Comparison of ENCODE assay signal across 13 cellular contexts in the genomic region with DNA sequence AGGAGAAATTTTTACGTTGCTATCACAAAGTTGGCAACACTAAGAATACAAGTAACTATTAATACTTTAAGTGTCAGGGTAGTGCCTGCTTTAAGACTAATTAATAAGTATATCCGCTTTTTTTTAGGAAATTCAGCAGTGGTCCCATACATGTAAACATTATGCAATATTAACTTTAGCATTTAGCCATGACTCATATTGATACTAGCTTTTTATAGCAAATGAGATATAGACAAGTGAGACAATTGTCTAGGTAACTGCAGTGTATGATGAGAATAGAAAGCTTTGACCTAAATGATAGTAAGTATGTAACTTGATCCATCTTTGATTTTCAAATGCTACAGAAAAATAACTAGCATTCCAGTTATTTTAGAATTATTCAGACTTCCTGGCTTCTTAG. TPM values are rescaled to one million over a fixed set of nuclear protein-coding genes. Genes with fewer than 3 reads are reported as not detected.
DNase-seq lines count a peak whose midpoint lies in the region; ATAC-seq and TF ChIP-seq lines count a peak whose summit lies in the region.
"Had no signal": no experiment of that assay in that cellular context is flagged by ENCODE, and none has a peak within 500 bp of the region (broad histone marks: within the 10 kb centered on the region; RNA-seq: fewer than 3 reads in every experiment).

No MANE protein-coding gene starts in this region.

- ATAC-seq in GM18867 (IDR thresholded peaks at IDR 0.05; ENCODE audit: unreplicated experiment) (peak; percentile 67), GM21737 (IDR thresholded peaks at IDR 0.05; ENCODE audit: unreplicated experiment) (peak; percentile 45), HG03442 (IDR thresholded peaks at IDR 0.05; ENCODE audit: unreplicated experiment) (peak; percentile 70)
- ATAC-seq: foreskin keratinocyte had no signal

- H3K4me3 ChIP-seq in fibroblast of the aortic adventitia (ENCODE audit: low read depth, low read length): no peak overlapping the region
- H3K4me3 ChIP-seq: right atrium auricular region had no signal

- TF ChIP-seq CTCF in fibroblast of the aortic adventitia (IDR thresholded peaks at IDR 0.05; ENCODE audit: insufficient read depth, low read length): no peak

- DNase-seq in fibroblast of the aortic adventitia (ENCODE audit: low read depth) (peak; percentile 22), NCI-H748 treated with DMSO at 0.1 percent for 48 hours (lab: John Stamatoyannopoulos, UW) (no peak), GF-D8 (lab: John Stamatoyannopoulos, UW) (no peak), DMS153 (lab: John Stamatoyannopoulos, UW) (no peak)
- DNase-seq: activated naive CD8-positive, alpha-beta T cell treated with anti-CD3 and anti-CD28 coated beads, Interleukin-2, amount 10 ng/mL, durations not matched to agents 7 days and 5 days; Calu3; foreskin keratinocyte; KBM-7; NCI-H2171 treated with DMSO at 0.1 percent for 48 hours had no signal

RNA-seq across cellular contexts. Expression of a gene that starts 27.4 kb away (rescaled TPM):
- 18.4 and 47.1 TPM in 2 replicates for total RNA-seq in fibroblast of the aortic adventitia (ENCODE audit: low replicate concordance)
